8 cellular contexts compared by ENCODE assay signal in genomic region chr11:65639623-65640482, GRCh38. TPM values are rescaled to one million over a fixed set of nuclear protein-coding genes. Genes with fewer than 3 reads are reported as not detected.
DNase-seq lines count a peak whose midpoint lies in the region; ATAC-seq and TF ChIP-seq lines count a peak whose summit lies in the region.

No MANE protein-coding gene starts in this region.

- peak overlapping the region; percentile 86 for H3K27ac Mint-ChIP-seq in activated naive CD8-positive, alpha-beta T cell
- H3K27ac Mint-ChIP-seq in natural killer cell, result peak overlapping the region; percentile 98 to 99
- H3K27ac Mint-ChIP-seq in mesothelial cell of epicardium, result no peak overlapping the region

- peak; percentile 29 for DNase-seq in CD1c-positive myeloid dendritic cell (ENCODE audit: extremely low spot score)
- peak; percentile 83 for DNase-seq in natural killer cell
- DNase-seq in HUDEP-2 (lab: John Stamatoyannopoulos, UW; ENCODE audit: unreplicated experiment in 76 of 76), result no peak
- no peak for DNase-seq in mesothelial cell of epicardium (ENCODE audit: low spot score in 2 of 2, unreplicated experiment in 2 of 2)
- DNase-seq in superior temporal gyrus (ENCODE audit: extremely low spot score), result no peak

- no peaks in the 10 kb centered on the region for H3K79me2 ChIP-seq in OCI-LY1 (ENCODE audit: insufficient read depth, low read length)

- peak overlapping the region; percentile 93 for H3K4me2 ChIP-seq in OCI-LY1 (ENCODE audit: low read length)

- peaks cover 51% of the 10 kb centered on the region for H3K4me1 Mint-ChIP-seq in activated naive CD8-positive, alpha-beta T cell (ENCODE audit: low read depth)
- H3K4me1 Mint-ChIP-seq in natural killer cell, result peaks cover 50 to 66% of the 10 kb centered on the region in 2 donors
- peaks cover 30% of the 10 kb centered on the region for H3K4me1 Mint-ChIP-seq in mesothelial cell of epicardium

- H4K20me1 ChIP-seq in OCI-LY1 (ENCODE audit: insufficient read depth, low read length), result no peaks in the 10 kb centered on the region

- H3K27me3 ChIP-seq in OCI-LY1 (ENCODE audit: insufficient read depth, low read length), result no peaks in the 10 kb centered on the region

- peaks cover 49% of the 10 kb centered on the region for H3K36me3 ChIP-seq in OCI-LY1 (ENCODE audit: insufficient read depth, low read length)

- H3K9me3 ChIP-seq in OCI-LY1 (ENCODE audit: low read length), result no peaks in the 10 kb centered on the region

- H3K36me3 Mint-ChIP-seq in activated naive CD8-positive, alpha-beta T cell, result no peaks in the 10 kb centered on the region
- H3K36me3 Mint-ChIP-seq in natural killer cell (no peaks in the 10 kb centered on the region), mesothelial cell of epicardium (peaks cover 7% of the 10 kb centered on the region)

- peak overlapping the region; percentile 97 for H3K27ac ChIP-seq in OCI-LY1 (ENCODE audit: low read depth, low read length, poor library complexity, severe bottlenecking)

- H2AFZ ChIP-seq in OCI-LY1 (ENCODE audit: low read length), result no peak overlapping the region

- H3K27me3 Mint-ChIP-seq in activated naive CD8-positive, alpha-beta T cell, result no peaks in the 10 kb centered on the region
- no peaks in the 10 kb centered on the region for H3K27me3 Mint-ChIP-seq in natural killer cell (ENCODE audit: low read depth in 2 of 2)
- H3K27me3 Mint-ChIP-seq in mesothelial cell of epicardium (ENCODE audit: low read depth), result peaks cover 2% of the 10 kb centered on the region

- no peaks in the 10 kb centered on the region for H3F3A ChIP-seq in OCI-LY1 (ENCODE audit: insufficient read depth, low read length)

- peaks cover 37% of the 10 kb centered on the region for H3K4me1 ChIP-seq in OCI-LY1 (ENCODE audit: insufficient read depth, low read length, severe bottlenecking)

- H3K9me2 ChIP-seq in OCI-LY1 (ENCODE audit: low read depth, low read length), result no peaks in the 10 kb centered on the region

- H3K9ac ChIP-seq in OCI-LY1 (ENCODE audit: low read length), result peak overlapping the region; percentile 68

- intact Hi-C loops in natural killer cell (cut with micrococcal nuclease), result loop anchor here (1.0 to 5.0 kb wide), 4 partner anchors 12 to 72 kb away; partner anchors contain the start of genes KAT5 and ZNRD2

- H3K4me3 ChIP-seq in OCI-LY1 (ENCODE audit: low read depth, low read length, poor library complexity, severe bottlenecking), result peak overlapping the region; percentile 88

- no peaks in the 10 kb centered on the region for H3K9me3 Mint-ChIP-seq in activated naive CD8-positive, alpha-beta T cell (ENCODE audit: low read depth)
- H3K9me3 Mint-ChIP-seq in natural killer cell (no peaks in the 10 kb centered on the region), mesothelial cell of epicardium (no peaks in the 10 kb centered on the region)

- peak; percentile 37 for ATAC-seq in GM19397 (IDR thresholded peaks at IDR 0.05; ENCODE audit: unreplicated experiment)
- ATAC-seq in natural killer cell, result peak; percentile 61 to 83 (median 70)

- TF ChIP-seq CTCF in OCI-LY1 (IDR thresholded peaks at IDR 0.05; ENCODE audit: low read length) (no peak), natural killer cell (IDR thresholded peaks at IDR 0.05) (no peak), mesothelial cell of epicardium (IDR thresholded peaks at IDR 0.05; ENCODE audit: unreplicated experiment) (no peak)

- H3K4me3 Mint-ChIP-seq in activated naive CD8-positive, alpha-beta T cell, result peak overlapping the region; percentile 83
- peak overlapping the region; percentile 95 for H3K4me3 Mint-ChIP-seq in natural killer cell
- no peak overlapping the region for H3K4me3 Mint-ChIP-seq in mesothelial cell of epicardium

RNA-seq across cellular contexts. Expression of gene SIPA1, which starts 2.0 kb away (rescaled TPM):
- total RNA-seq in natural killer cell (100 to 1,000 TPM; 520 to 776 (median 743) TPM), mesothelial cell of epicardium (37.1 to 42.9 TPM (median 37.5 TPM) in 3 replicates)

RNA-seq across cellular contexts. Expression of gene RELA, which starts 22.9 kb away (rescaled TPM):
- total RNA-seq in natural killer cell, result 100 to 1,000 TPM; 319 to 380 (median 338) TPM
- total RNA-seq in mesothelial cell of epicardium, result 95.6 to 98.8 TPM (median 96.8 TPM) in 3 replicates

RNA-seq across cellular contexts. Expression of gene PCNX3, which starts 24.3 kb away (rescaled TPM):
- 100 to 1,000 TPM; 101 to 105 (median 102) TPM for total RNA-seq in natural killer cell
- 59.0 to 61.8 TPM (median 61.3 TPM) in 3 replicates for total RNA-seq in mesothelial cell of epicardium

RNA-seq across cellular contexts. Expression of gene MAP3K11, which starts 25.8 kb away (rescaled TPM):
- total RNA-seq in natural killer cell, result 10 to 100 TPM; 85.3 to 94.5 (median 94.0) TPM
- total RNA-seq in mesothelial cell of epicardium, result 46.8 to 52.0 TPM (median 47.5 TPM) in 3 replicates

RNA-seq across cellular contexts. Expression of gene KCNK7, which starts 44.3 kb away (rescaled TPM):
- total RNA-seq in natural killer cell, result 10 to 100 TPM in 1 of 3 donors, 1 to 10 TPM in 2; 6.3 to 11.2 (median 7.1) TPM
- 0.95 to 2.4 TPM (median 1.7 TPM) in 3 replicates for total RNA-seq in mesothelial cell of epicardium

Comparison
In these comparisons a context has a peak if more than half of its experiments do, and no peak if none do; other contexts are left out.
1. DNase-seq: peak in CD1c-positive myeloid dendritic cell (single experiment) and natural killer cell (single experiment); none in HUDEP-2 (0 of 76), mesothelial cell of epicardium (0 of 2) and superior temporal gyrus (single experiment).
2. RNA of gene SIPA1, which starts 2.0 kb away (total RNA-seq): 520 to 776 TPM in natural killer cell; 37.1 to 42.9 TPM in mesothelial cell of epicardium; every median in the first group is over 10 times any median in the second.